Comparison of ENCODE assay signal across 14 cellular contexts in genomic region chr3:121989943-121990342, GRCh38. TPM values are rescaled to one million over a fixed set of nuclear protein-coding genes. Genes with fewer than 3 reads are reported as not detected.
DNase-seq lines count a peak whose midpoint lies in the region; ATAC-seq and TF ChIP-seq lines count a peak whose summit lies in the region.
"Had no signal": no experiment of that assay in that cellular context is flagged by ENCODE, and none has a peak within 500 bp of the region (broad histone marks: within the 10 kb centered on the region; RNA-seq: fewer than 3 reads in every experiment).

No MANE protein-coding gene starts in this region.

- peaks cover 4% of the 10 kb centered on the region for H3K9me3 Mint-ChIP-seq in activated CD4-positive, alpha-beta T cell treated with anti-CD3 and anti-CD28 coated beads, Interleukin-2, amount 10 ng/mL, durations not matched to agents 7 days and 5 days
- H3K9me3 Mint-ChIP-seq: neural crest cell had no signal

- TF ChIP-seq CTCF in GM13977 (IDR thresholded peaks at IDR 0.05; ENCODE audit: extremely low read depth, insufficient read depth, missing control alignments) (peak; percentile 30), RWPE2 (IDR thresholded peaks at IDR 0.05; ENCODE audit: poor library complexity, severe bottlenecking) (peak; percentile 38)

- no peak overlapping the region for H3K27ac Mint-ChIP-seq in activated CD4-positive, alpha-beta T cell treated with anti-CD3 and anti-CD28 coated beads, Interleukin-2, amount 10 ng/mL, durations not matched to agents 7 days and 5 days
- H3K27ac Mint-ChIP-seq: activated CD4-positive, alpha-beta memory T cell treated with anti-CD3 and anti-CD28 coated beads for 36 hours; stimulated activated effector memory CD8-positive, alpha-beta T cell treated with anti-CD3 and anti-CD28 coated beads, Interleukin-12 subunit alpha, Interleukin-12 subunit beta, amount 100 ng/mL, for 72 hours had no signal

- in situ Hi-C loops in GM13977 (cut with MboI; ENCODE audit: low pct_unique_long_range_greater_than_20kb, low sequenced_read_pairs, unreplicated experiment) = loop anchor here (10.0 kb wide), 1 partner anchor 85 kb away; no protein-coding TSS in a partner anchor

- no peaks in the 10 kb centered on the region for H3K9me3 ChIP-seq in RWPE2 (ENCODE audit: severe bottlenecking)

- no peaks in the 10 kb centered on the region for H3K27me3 ChIP-seq in RWPE2 (ENCODE audit: insufficient read depth, poor library complexity, severe bottlenecking)

- H3K36me3 ChIP-seq in RWPE2 (ENCODE audit: low read depth) = no peaks in the 10 kb centered on the region

- H3K27me3 Mint-ChIP-seq in activated CD4-positive, alpha-beta T cell treated with anti-CD3 and anti-CD28 coated beads, Interleukin-2, amount 10 ng/mL, durations not matched to agents 7 days and 5 days = peaks cover 5% of the 10 kb centered on the region

- H3K4me1 Mint-ChIP-seq in activated CD4-positive, alpha-beta T cell treated with anti-CD3 and anti-CD28 coated beads, Interleukin-2, amount 10 ng/mL, durations not matched to agents 7 days and 5 days = peaks cover 9% of the 10 kb centered on the region
- H3K4me1 Mint-ChIP-seq: neural crest cell had no signal

- no peak overlapping the region for H3K4me3 ChIP-seq in RWPE2 (ENCODE audit: severe bottlenecking)

- POLR2A ChIA-PET in activated CD4-positive, alpha-beta T cell treated with anti-CD3 and anti-CD28 coated beads, Interleukin-2, amount 10 ng/mL, durations not matched to agents 7 days and 5 days (lab: Charles Lee) = no interaction called here

- H3K36me3 Mint-ChIP-seq in activated CD4-positive, alpha-beta T cell treated with anti-CD3 and anti-CD28 coated beads, Interleukin-2, amount 10 ng/mL, durations not matched to agents 7 days and 5 days (ENCODE audit: low read depth) = peaks cover 3% of the 10 kb centered on the region
- H3K36me3 Mint-ChIP-seq: stimulated activated effector memory CD8-positive, alpha-beta T cell treated with anti-CD3 and anti-CD28 coated beads, Interleukin-12 subunit alpha, Interleukin-12 subunit beta, amount 100 ng/mL, for 72 hours had no signal

- ATAC-seq in RWPE2 (ENCODE audit: low read depth) = peak; percentile 58; the same call in 2 of the 3 replicates
- ATAC-seq: stimulated activated effector memory CD8-positive, alpha-beta T cell treated with anti-CD3 and anti-CD28 coated beads, Interleukin-12 subunit alpha, Interleukin-12 subunit beta, amount 100 ng/mL, for 72 hours had no signal

- no peak overlapping the region for H3K27ac ChIP-seq in RWPE2 (ENCODE audit: poor library complexity, severe bottlenecking)

- H3K4me3 Mint-ChIP-seq in activated CD4-positive, alpha-beta T cell treated with anti-CD3 and anti-CD28 coated beads, Interleukin-2, amount 10 ng/mL, durations not matched to agents 7 days and 5 days = no peak overlapping the region
- H3K4me3 Mint-ChIP-seq: activated CD4-positive, alpha-beta memory T cell treated with anti-CD3 and anti-CD28 coated beads for 36 hours; neural crest cell; stimulated activated effector memory CD8-positive, alpha-beta T cell treated with anti-CD3 and anti-CD28 coated beads, Interleukin-12 subunit alpha, Interleukin-12 subunit beta, amount 100 ng/mL, for 72 hours had no signal

- CTCF ChIA-PET in activated CD4-positive, alpha-beta T cell treated with anti-CD3 and anti-CD28 coated beads, Interleukin-2, amount 10 ng/mL, durations not matched to agents 7 days and 5 days (lab: Charles Lee) = interaction anchor here (0.9 to 1.5 kb wide), 3 partner anchors 12 to 260 kb away, joined by 3 to 4 read pairs (median 3); no protein-coding TSS in a partner anchor

- DNase-seq in Ammon's horn (ENCODE audit: low spot score) (peak; percentile 51), GM13977 (ENCODE audit: low spot score) (no peak), RWPE2 (ENCODE audit: low spot score) (no peak), islet precursor cell (peak; percentile 63), occipital lobe (lab: John Stamatoyannopoulos, UW) (no peak), HPDE6-E6E7 (ENCODE audit: extremely low spot score) (no peak)
- no peak for DNase-seq in activated CD4-positive, alpha-beta T cell treated with anti-CD3 and anti-CD28 coated beads for 48 hours
- DNase-seq in activated CD4-positive, alpha-beta T cell treated with anti-CD3 and anti-CD28 coated beads, Interleukin-2, amount 10 ng/mL, durations not matched to agents 7 days and 5 days = no peak
- DNase-seq: activated CD4-positive, alpha-beta memory T cell treated with anti-CD3 and anti-CD28 coated beads for 36 hours; activated naive CD4-positive, alpha-beta T cell treated with Interleukin-2 at 50 U/mL for 16 hours; NCI-H1048 had no signal

- peaks cover 1% of the 10 kb centered on the region for H3K4me1 ChIP-seq in RWPE2 (ENCODE audit: insufficient read depth, poor library complexity, severe bottlenecking)

RNA-seq across cellular contexts. Expression of gene ILDR1, which starts 32.1 kb away (rescaled TPM):
- not detected for total RNA-seq in occipital lobe
- total RNA-seq in activated CD4-positive, alpha-beta T cell treated with anti-CD3 and anti-CD28 coated beads, Interleukin-2, amount 10 ng/mL, durations not matched to agents 7 days and 5 days = under 1 TPM in 1 of 2 experiments, not detected in 1; 0.17 TPM
- total RNA-seq: cerebellum, neural crest cell had no signal

Comparison
In these comparisons a context has a peak if more than half of its experiments do, and no peak if none do; other contexts are left out.
1. DNase-seq: peak in Ammon's horn (single experiment) and islet precursor cell (single experiment); none in GM13977 (single experiment), RWPE2 (single experiment), occipital lobe (single experiment), activated CD4-positive, alpha-beta T cell treated with anti-CD3 and anti-CD28 coated beads for 48 hours (single experiment), activated CD4-positive, alpha-beta T cell treated with anti-CD3 and anti-CD28 coated beads, Interleukin-2, amount 10 ng/mL, durations not matched to agents 7 days and 5 days (single experiment) and HPDE6-E6E7 (single experiment).